ENCODE assay signal across 24 cellular contexts in the genomic region with DNA sequence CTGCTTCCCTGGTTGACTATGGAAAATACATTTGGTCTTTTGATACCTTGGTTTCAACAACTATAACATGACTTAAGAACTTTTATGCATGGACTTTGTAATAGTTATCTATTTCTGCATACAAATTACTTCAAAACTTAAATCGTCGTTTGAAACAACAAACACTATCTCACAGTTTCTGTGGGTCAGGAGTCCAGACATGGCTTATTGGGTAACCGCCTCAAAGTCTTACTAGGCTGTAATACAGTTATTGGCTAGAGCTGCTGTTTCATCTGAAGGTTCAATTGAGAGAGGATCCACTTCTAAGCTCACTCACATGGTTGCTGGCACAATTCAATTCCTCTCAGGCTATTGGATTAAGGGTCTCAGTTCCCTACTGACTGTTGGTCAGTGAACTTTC.
DNase-seq lines count a peak whose midpoint lies in the region; ATAC-seq, FAIRE-seq and TF ChIP-seq lines count a peak whose summit lies in the region.
"Had no signal": no experiment of that assay in that cellular context is flagged by ENCODE, and none has a peak within 500 bp of the region (broad histone marks: within the 10 kb centered on the region; RNA-seq: fewer than 3 reads in every experiment).

No MANE protein-coding gene starts in this region.

- no peak overlapping the region for H3K4me3 ChIP-seq in small intestine (ENCODE audit: low read depth in 1 of 2, low read length in 2 of 2)
- H3K4me3 ChIP-seq: BLaER1, GM12878 had no signal

- FAIRE-seq in GM12892 (lab: Jason Lieb, UNC) (peak; percentile 17), small intestine (lab: Jason Lieb, UNC) (no peak)
- FAIRE-seq: A204.1, GM12878, GM19239 had no signal

- intact Hi-C loops in left colon (cut with DNase I, micrococcal nuclease): no loop called here

- H3K9me3 ChIP-seq in small intestine (ENCODE audit: control insufficient read depth, low read depth): no peaks in the 10 kb centered on the region
- H3K9me3 ChIP-seq: BE2C had no signal

- TF ChIP-seq CTCF in GM20000 (IDR thresholded peaks at IDR 0.05; ENCODE audit: extremely low read depth, missing control alignments): no peak

- no peak for TF ChIP-seq POLR2A in GM12892 (IDR thresholded peaks at IDR 0.05; ENCODE audit: low read depth, low read length)
- TF ChIP-seq POLR2A in erythroblast (IDR thresholded peaks at IDR 0.05; ENCODE audit: low read length): no peak

- no peaks in the 10 kb centered on the region for H3K4me1 ChIP-seq in small intestine (ENCODE audit: control insufficient read depth in 2 of 2, insufficient read depth in 1 of 2, low read depth in 1 of 2, low read length in 1 of 2)
- H3K4me1 ChIP-seq: BE2C, BLaER1 had no signal

- peak; percentile 44 for ATAC-seq in left colon
- ATAC-seq: GM12878 had no signal

- peaks cover 0 to 3% of the 10 kb centered on the region in 2 donors for H3K36me3 ChIP-seq in small intestine (ENCODE audit: control insufficient read depth in 2 of 2, insufficient read depth in 2 of 2, low read length in 2 of 2)

- no peak overlapping the region for H3K27ac ChIP-seq in small intestine (ENCODE audit: low read depth in 1 of 2, low read length in 1 of 2)
- H3K27ac ChIP-seq: BLaER1 had no signal

- WGBS in small intestine, 3 donors: 51 to 83% (median 62%) methylated on average over 3 of the region's 3 CpGs

- DNase-seq in GM12892 (ENCODE audit: insufficient read length): no peak
- DNase-seq in left colon: no peak
- peak; percentile 50 for DNase-seq in small intestine
- DNase-seq in GM20000 (ENCODE audit: low spot score): no peak
- DNase-seq in erythroblast (lab: John Stamatoyannopoulos, UW): no peak
- DNase-seq: 8988T; ACHN; BE2C; C1 segment of cervical spinal cord; CD4-positive, alpha-beta memory T cell; CD4-positive, CD25-positive, alpha-beta regulatory T cell; CD8-positive, alpha-beta memory T cell; COR-L47; DMS 273 treated with DMSO at 0.1 percent for 48 hours; DMS153; DMS53; DMS79; DND-41; EL; GDM1 had no signal

- no peaks in the 10 kb centered on the region for H3K27me3 ChIP-seq in small intestine (ENCODE audit: control insufficient read depth in 2 of 2, insufficient read depth in 2 of 2, low read length in 2 of 2)
- H3K27me3 ChIP-seq: BE2C, BLaER1 had no signal
